In genomic region chr2:2569306-2569705, GRCh38 we compare ENCODE assay signal across 21 cellular contexts.
"Had no signal": no experiment of that assay in that cellular context is flagged by ENCODE, and none has a peak within 500 bp of the region (broad histone marks: within the 10 kb centered on the region; RNA-seq: fewer than 3 reads in every experiment).

No MANE protein-coding gene starts in this region.

- ATAC-seq: left cardiac atrium; left lung; naive thymus-derived CD8-positive, alpha-beta T cell; right lobe of liver; stimulated activated effector memory CD8-positive, alpha-beta T cell treated with anti-CD3 and anti-CD28 coated beads, Interleukin-12 subunit alpha, Interleukin-12 subunit beta, amount 100 ng/mL, for 72 hours had no signal

- H3K9me3 Mint-ChIP-seq: dendritic cell treated with granulocyte-macrophage colony-stimulating factor and Interleukin-4, amounts not matched to agents 40 ng/mL and 50 ng/mL, for 4 days; naive thymus-derived CD8-positive, alpha-beta T cell; stimulated activated effector memory CD8-positive, alpha-beta T cell treated with anti-CD3 and anti-CD28 coated beads, Interleukin-12 subunit alpha, Interleukin-12 subunit beta, amount 100 ng/mL, for 72 hours; type B pancreatic cell had no signal

- H3K4me1 Mint-ChIP-seq: stimulated activated effector memory CD8-positive, alpha-beta T cell treated with anti-CD3 and anti-CD28 coated beads, Interleukin-12 subunit alpha, Interleukin-12 subunit beta, amount 100 ng/mL, for 72 hours had no signal

- H3K27me3 Mint-ChIP-seq: dendritic cell treated with granulocyte-macrophage colony-stimulating factor and Interleukin-4, amounts not matched to agents 40 ng/mL and 50 ng/mL, for 4 days had no signal

- H3K36me3 Mint-ChIP-seq: naive thymus-derived CD8-positive, alpha-beta T cell; stimulated activated effector memory CD8-positive, alpha-beta T cell treated with anti-CD3 and anti-CD28 coated beads, Interleukin-12 subunit alpha, Interleukin-12 subunit beta, amount 100 ng/mL, for 72 hours; type B pancreatic cell had no signal

- H3K27ac Mint-ChIP-seq: dendritic cell treated with granulocyte-macrophage colony-stimulating factor and Interleukin-4, amounts not matched to agents 40 ng/mL and 50 ng/mL, for 4 days; stimulated activated effector memory CD8-positive, alpha-beta T cell treated with anti-CD3 and anti-CD28 coated beads, Interleukin-12 subunit alpha, Interleukin-12 subunit beta, amount 100 ng/mL, for 72 hours; type B pancreatic cell had no signal

- H3K4me3 Mint-ChIP-seq: dendritic cell treated with granulocyte-macrophage colony-stimulating factor and Interleukin-4, amounts not matched to agents 40 ng/mL and 50 ng/mL, for 4 days; naive thymus-derived CD8-positive, alpha-beta T cell; stimulated activated effector memory CD8-positive, alpha-beta T cell treated with anti-CD3 and anti-CD28 coated beads, Interleukin-12 subunit alpha, Interleukin-12 subunit beta, amount 100 ng/mL, for 72 hours; type B pancreatic cell had no signal

- DNase-seq: central memory CD4-positive, alpha-beta T cell; effector memory CD4-positive, alpha-beta T cell; hypothalamus; kidney; left cardiac atrium; mammary epithelial cell; mesendoderm; naive thymus-derived CD8-positive, alpha-beta T cell; occipital lobe; right lobe of liver; small intestine; stimulated activated CD4-positive, alpha-beta T cell treated with anti-CD3 and anti-CD28 coated beads, Interleukin-12 subunit alpha, Interleukin-12 subunit beta, amount 100 ng/mL, for 4 hours; stimulated activated CD4-positive, alpha-beta T cell treated with anti-CD3 and anti-CD28 coated beads, Interleukin-2, amount 100 ng/mL, for 24 hours; stimulated activated CD4-positive, alpha-beta T cell treated with anti-CD3 and anti-CD28 coated beads, Interleukin-4, amount 100 ng/mL, for 24 hours; stimulated activated naive CD4-positive, alpha-beta T cell treated with Interleukin-2 at 50 U/mL for 16 hours; stomach; thyroid gland had no signal
